In genomic region chr17:40099627-40100418, GRCh38 we compare ENCODE assay signal across 8 cellular contexts. TPM values are rescaled to one million over a fixed set of nuclear protein-coding genes. Genes with fewer than 3 reads are reported as not detected.
DNase-seq lines count a peak whose midpoint lies in the region; ATAC-seq, FAIRE-seq and TF ChIP-seq lines count a peak whose summit lies in the region.

No MANE protein-coding gene starts in this region.

- H3K27ac ChIP-seq in PC-9 (peak overlapping the region; percentile 81), endothelial cell of umbilical vein (ENCODE audit: insufficient read depth, low read depth, low read length) (peak overlapping the region; percentile 93)

- FAIRE-seq in endothelial cell of umbilical vein (lab: Jason Lieb, UNC): no peak

- H3K4me3 ChIP-seq in PC-9: peak overlapping the region; percentile 89
- H3K4me3 ChIP-seq in endothelial cell of umbilical vein (replicated peaks in 1 of 3; ENCODE audit: insufficient read depth in 1 of 3, low read depth in 1 of 3, low read length in 3 of 3): peak overlapping the region; percentile 26 to 60 (median 48)

- in situ Hi-C loops in KBM-7 (cut with MboI; ENCODE audit: low pct_unique_long_range_greater_than_20kb, low sequenced_read_pairs): no loop called here

- H3K27me3 ChIP-seq in PC-9 (ENCODE audit: insufficient read depth, low read depth) (no peaks in the 10 kb centered on the region), endothelial cell of umbilical vein (ENCODE audit: control insufficient read depth in 2 of 2, insufficient read depth in 2 of 2, low read length in 2 of 2) (no peaks in the 10 kb centered on the region)

- H3K4me2 ChIP-seq in PC-9 (peak overlapping the region; percentile 79), endothelial cell of umbilical vein (ENCODE audit: insufficient read depth, low read length) (peak overlapping the region; percentile 68)

- TF ChIP-seq CTCF in PC-9 (conservative IDR thresholded peaks at IDR 0.05) (no peak), endothelial cell of umbilical vein (IDR thresholded peaks at IDR 0.05; ENCODE audit: extremely low read depth in 1 of 2, insufficient read depth in 1 of 2, low read depth in 1 of 2, low read length in 2 of 2) (no peak), neural crest cell (conservative IDR thresholded peaks at IDR 0.05) (no peak)

- intact Hi-C loops in PC-9 (cut with micrococcal nuclease; ENCODE audit: unreplicated experiment) (no loop called here), endothelial cell of umbilical vein (cut with micrococcal nuclease) (loop anchor here (1.0 kb wide), 1 partner anchor 8 kb away; no protein-coding TSS in a partner anchor)

- peaks cover 34% of the 10 kb centered on the region for H3K4me1 Mint-ChIP-seq in neural crest cell

- CTCF ChIA-PET in PC-9 (lab: Charles Lee) (interaction anchor here (1.4 kb wide), 1 partner anchor 13 kb away, joined by 8 read pairs; no protein-coding TSS in a partner anchor), endothelial cell of umbilical vein (lab: Charles Lee) (interaction anchor here (0.9 to 5.0 kb wide), 16 partner anchors 9 to 78 kb away, joined by 3 to 138 read pairs (median 4); partner anchors contain the start of genes MED24 and THRA)

- peak overlapping the region; percentile 85 for H3K4me3 Mint-ChIP-seq in neural crest cell

- peaks cover 23% of the 10 kb centered on the region for H3K27me3 Mint-ChIP-seq in neural crest cell (ENCODE audit: low read depth)

- H3K36me3 ChIP-seq in PC-9 (ENCODE audit: low read depth) (peaks cover 9% of the 10 kb centered on the region), endothelial cell of umbilical vein (ENCODE audit: control insufficient read depth in 2 of 2, extremely low read depth in 1 of 2, insufficient read depth in 2 of 2, low read length in 2 of 2) (peaks cover 0 to 17% of the 10 kb centered on the region in 2 experiments)

- H3K36me3 Mint-ChIP-seq in neural crest cell (ENCODE audit: low read depth): peaks cover 2% of the 10 kb centered on the region

- peak overlapping the region; percentile 85 for H2AFZ ChIP-seq in PC-9
- H2AFZ ChIP-seq in endothelial cell of umbilical vein (ENCODE audit: low read depth, low read length): peak overlapping the region; percentile 33

- H3K9me3 ChIP-seq in PC-9 (ENCODE audit: insufficient read depth, low read depth): no peaks in the 10 kb centered on the region
- no peaks in the 10 kb centered on the region for H3K9me3 ChIP-seq in endothelial cell of umbilical vein (replicated peaks; ENCODE audit: control insufficient read depth, insufficient read depth, low read length)

- H4K20me1 ChIP-seq in PC-9 (ENCODE audit: insufficient read depth) (no peaks in the 10 kb centered on the region), endothelial cell of umbilical vein (replicated peaks; ENCODE audit: control insufficient read depth, extremely low read depth, insufficient read depth, low read length) (no peaks in the 10 kb centered on the region)

- TF ChIP-seq POLR2A in endothelial cell of umbilical vein (IDR thresholded peaks at IDR 0.05; ENCODE audit: low read depth, low read length): no peak

- H3K27ac Mint-ChIP-seq in neural crest cell (ENCODE audit: unreplicated experiment): no peak overlapping the region

- no peaks in the 10 kb centered on the region for H3K9me1 ChIP-seq in endothelial cell of umbilical vein (replicated peaks; ENCODE audit: control insufficient read depth, extremely low read depth, insufficient read depth, low read length)

- H3K79me2 ChIP-seq in PC-9 (ENCODE audit: low read depth): peaks cover 23% of the 10 kb centered on the region
- H3K79me2 ChIP-seq in endothelial cell of umbilical vein (ENCODE audit: control insufficient read depth, insufficient read depth, low read length): no peaks in the 10 kb centered on the region

- dilution Hi-C loops in endothelial cell of umbilical vein (cut with MboI; ENCODE audit: extremely low pct_ligation_motif_present, low sequenced_read_pairs): no loop called here

- no peaks in the 10 kb centered on the region for H3K9me2 ChIP-seq in PC-9 (ENCODE audit: insufficient read depth)

- H3K4me1 ChIP-seq in PC-9 (replicated peaks; ENCODE audit: insufficient read depth) (peaks cover 51% of the 10 kb centered on the region), endothelial cell of umbilical vein (ENCODE audit: control insufficient read depth, extremely low read depth, insufficient read depth, low read length) (peaks cover 39% of the 10 kb centered on the region)

- POLR2A ChIA-PET in PC-9 (lab: Charles Lee; ENCODE audit: unreplicated experiment): interaction anchor here (0.7 to 1.4 kb wide), 4 partner anchors 14 to 85 kb away, joined by 4 to 11 read pairs (median 8); partner anchors contain the start of genes CSF3 and MED24
- POLR2A ChIA-PET in endothelial cell of umbilical vein (lab: Charles Lee): interaction anchor here (1.1 to 3.7 kb wide), 2 partner anchors 13 to 61 kb away, joined by 3 to 56 read pairs; no protein-coding TSS in a partner anchor

- H3K9me3 Mint-ChIP-seq in neural crest cell: no peaks in the 10 kb centered on the region

- ATAC-seq in GM18907 (IDR thresholded peaks at IDR 0.05; ENCODE audit: unreplicated experiment) (peak; percentile 1), HG03196 (IDR thresholded peaks at IDR 0.05; ENCODE audit: unreplicated experiment) (no peak)

- TSS peak; percentile 85 for BruUV-seq in PC-9 (replicated peaks; lab: Mats Ljungman, UMichigan)
- BruUV-seq in endothelial cell of umbilical vein (replicated peaks; lab: Mats Ljungman, UMichigan): TSS peak; percentile 77

- no peak for DNase-seq in PC-9
- peak; percentile 31 for DNase-seq in endothelial cell of umbilical vein (ENCODE audit: low read depth, low spot score)
- no peak for DNase-seq in neural crest cell (ENCODE audit: low read depth, low spot score)
- no peak for DNase-seq in UCSD-AML1 (lab: John Stamatoyannopoulos, UW; ENCODE audit: unreplicated experiment)
- DNase-seq in KBM-7: no peak
- no peak for DNase-seq in NK-92 (lab: John Stamatoyannopoulos, UW; ENCODE audit: unreplicated experiment)

- H3K9ac ChIP-seq in endothelial cell of umbilical vein (replicated peaks; ENCODE audit: extremely low read depth, insufficient read depth, low read length): peak overlapping the region; percentile 75

- H3F3A ChIP-seq in PC-9 (ENCODE audit: insufficient read depth, low read depth): peaks cover 32% of the 10 kb centered on the region

RNA-seq across cellular contexts. Expression of gene NR1D1, which starts 0.6 kb away (rescaled TPM):
- 9.3 and 10.7 TPM in 2 replicates for total RNA-seq in PC-9 (2021)
- 5.2 and 6.1 TPM in 2 replicates for total RNA-seq in endothelial cell of umbilical vein
- 2.3 and 2.5 TPM in 2 replicates for polyA plus RNA-seq in endothelial cell of umbilical vein
- polyA plus RNA-seq in endothelial cell of umbilical vein (2011; cell fraction: cytosol; rRNA removed): 2.5 and 3.0 TPM in 2 replicates
- polyA plus RNA-seq in endothelial cell of umbilical vein (2011; cell fraction: nucleus; rRNA removed): 7.6 and 11.8 TPM in 2 replicates
- polyA plus RNA-seq in endothelial cell of umbilical vein (2012): 5.3 and 8.8 TPM in 2 replicates
- 2.2 and 3.5 TPM in 2 replicates for polyA minus RNA-seq in endothelial cell of umbilical vein
- 3.9 TPM for polyA minus RNA-seq in endothelial cell of umbilical vein (2011; cell fraction: cytosol; rRNA and poly(A)+ RNA removed)
- polyA minus RNA-seq in endothelial cell of umbilical vein (2011; cell fraction: nucleus; rRNA and poly(A)+ RNA removed): 6.3 and 11.7 TPM in 2 replicates
- 2.5 and 2.8 TPM in 2 replicates for total RNA-seq in neural crest cell

RNA-seq across cellular contexts. Expression of gene MSL1, which starts 21.9 kb away (rescaled TPM):
- total RNA-seq in PC-9 (2021) (56.8 and 61.8 TPM in 2 replicates), endothelial cell of umbilical vein (90.8 and 95.0 TPM in 2 replicates), neural crest cell (147 and 153 TPM in 2 replicates)
- polyA plus RNA-seq in endothelial cell of umbilical vein: 27.7 and 30.9 TPM in 2 replicates
- 44.4 and 44.8 TPM in 2 replicates for polyA plus RNA-seq in endothelial cell of umbilical vein (2011; cell fraction: cytosol; rRNA removed)
- polyA plus RNA-seq in endothelial cell of umbilical vein (2011; cell fraction: nucleus; rRNA removed): 136 and 195 TPM in 2 replicates
- polyA plus RNA-seq in endothelial cell of umbilical vein (2012): 67.5 and 74.7 TPM in 2 replicates
- polyA minus RNA-seq in endothelial cell of umbilical vein: 36.7 and 37.8 TPM in 2 replicates
- 29.3 TPM for polyA minus RNA-seq in endothelial cell of umbilical vein (2011; cell fraction: cytosol; rRNA and poly(A)+ RNA removed)
- polyA minus RNA-seq in endothelial cell of umbilical vein (2011; cell fraction: nucleus; rRNA and poly(A)+ RNA removed): 39.9 and 47.9 TPM in 2 replicates

RNA-seq across cellular contexts. Expression of gene THRA, which starts 37.1 kb away (rescaled TPM):
- total RNA-seq in PC-9 (2021) (11.4 and 13.9 TPM in 2 replicates), endothelial cell of umbilical vein (24.9 and 29.6 TPM in 2 replicates), neural crest cell (15.0 and 15.3 TPM in 2 replicates)
- 17.4 and 18.8 TPM in 2 replicates for polyA plus RNA-seq in endothelial cell of umbilical vein
- polyA plus RNA-seq in endothelial cell of umbilical vein (2011; cell fraction: cytosol; rRNA removed): 17.9 and 18.5 TPM in 2 replicates
- 14.3 and 20.5 TPM in 2 replicates for polyA plus RNA-seq in endothelial cell of umbilical vein (2011; cell fraction: nucleus; rRNA removed)
- 22.3 and 27.8 TPM in 2 replicates for polyA plus RNA-seq in endothelial cell of umbilical vein (2012)
- 18.1 and 19.7 TPM in 2 replicates for polyA minus RNA-seq in endothelial cell of umbilical vein
- polyA minus RNA-seq in endothelial cell of umbilical vein (2011; cell fraction: cytosol; rRNA and poly(A)+ RNA removed): 7.4 TPM
- 6.3 and 8.5 TPM in 2 replicates for polyA minus RNA-seq in endothelial cell of umbilical vein (2011; cell fraction: nucleus; rRNA and poly(A)+ RNA removed)

RNA-seq across cellular contexts. Expression of gene CASC3, which starts 40.5 kb away (rescaled TPM):
- total RNA-seq in PC-9 (2021) (45.8 and 51.5 TPM in 2 replicates), endothelial cell of umbilical vein (91.2 and 107 TPM in 2 replicates), neural crest cell (130 and 138 TPM in 2 replicates)
- 59.9 and 64.1 TPM in 2 replicates for polyA plus RNA-seq in endothelial cell of umbilical vein
- 42.1 and 43.5 TPM in 2 replicates for polyA plus RNA-seq in endothelial cell of umbilical vein (2011; cell fraction: cytosol; rRNA removed)
- polyA plus RNA-seq in endothelial cell of umbilical vein (2011; cell fraction: nucleus; rRNA removed): 173 and 182 TPM in 2 replicates
- 63.5 and 73.6 TPM in 2 replicates for polyA plus RNA-seq in endothelial cell of umbilical vein (2012)
- 68.1 and 70.7 TPM in 2 replicates for polyA minus RNA-seq in endothelial cell of umbilical vein
- 18.6 TPM for polyA minus RNA-seq in endothelial cell of umbilical vein (2011; cell fraction: cytosol; rRNA and poly(A)+ RNA removed)
- 51.7 and 69.2 TPM in 2 replicates for polyA minus RNA-seq in endothelial cell of umbilical vein (2011; cell fraction: nucleus; rRNA and poly(A)+ RNA removed)

RNA-seq across cellular contexts. Expression of gene MED24, which starts 45.6 kb away (rescaled TPM):
- total RNA-seq in PC-9 (2021): 67.1 and 67.2 TPM in 2 replicates
- 120 and 124 TPM in 2 replicates for total RNA-seq in endothelial cell of umbilical vein
- polyA plus RNA-seq in endothelial cell of umbilical vein: 120 and 122 TPM in 2 replicates
- polyA plus RNA-seq in endothelial cell of umbilical vein (2011; cell fraction: cytosol; rRNA removed): 98.6 and 101 TPM in 2 replicates
- 353 and 444 TPM in 2 replicates for polyA plus RNA-seq in endothelial cell of umbilical vein (2011; cell fraction: nucleus; rRNA removed)
- polyA plus RNA-seq in endothelial cell of umbilical vein (2012): 97.1 and 98.7 TPM in 2 replicates
- polyA minus RNA-seq in endothelial cell of umbilical vein: 152 and 208 TPM in 2 replicates
- 84.2 TPM for polyA minus RNA-seq in endothelial cell of umbilical vein (2011; cell fraction: cytosol; rRNA and poly(A)+ RNA removed)
- 180 and 192 TPM in 2 replicates for polyA minus RNA-seq in endothelial cell of umbilical vein (2011; cell fraction: nucleus; rRNA and poly(A)+ RNA removed)
- 147 and 154 TPM in 2 replicates for total RNA-seq in neural crest cell
